25 cellular contexts compared by ENCODE assay signal in genomic region chr20:34049389-34049788, GRCh38. TPM values are rescaled to one million over a fixed set of nuclear protein-coding genes. Genes with fewer than 3 reads are reported as not detected.
A peak's percentile ranks its signal among the peaks of the same experiment; 100 is the strongest.
DNase-seq lines count a peak whose midpoint lies in the region; ATAC-seq lines count a peak whose summit lies in the region.
"Had no signal": no experiment of that assay in that cellular context is flagged by ENCODE, and none has a peak within 500 bp of the region (broad histone marks: within the 10 kb centered on the region; RNA-seq: fewer than 3 reads in every experiment).

No MANE protein-coding gene starts in this region.

- no peak overlapping the region for H3K4me3 ChIP-seq in CD8-positive, alpha-beta memory T cell (ENCODE audit: low read length)
- H3K4me3 ChIP-seq: GM12878, GM23338, PC-9 had no signal

- H3K4me1 ChIP-seq in CD8-positive, alpha-beta memory T cell (ENCODE audit: insufficient read depth, low read length) = peaks cover 30% of the 10 kb centered on the region

- H3K36me3 Mint-ChIP-seq in activated naive CD4-positive, alpha-beta T cell treated with anti-CD3 and anti-CD28 coated beads, Interleukin-2, amount 50 U/mL, for 24 hours = peaks cover 1% of the 10 kb centered on the region
- no peaks in the 10 kb centered on the region for H3K36me3 Mint-ChIP-seq in activated naive CD4-positive, alpha-beta T cell treated with anti-CD3 and anti-CD28 coated beads for 36 hours (ENCODE audit: low read depth)
- H3K36me3 Mint-ChIP-seq in CD8-positive, alpha-beta memory T cell = peaks cover 0 to 28% (median 0%) of the 10 kb centered on the region in 3 donors
- H3K36me3 Mint-ChIP-seq in immature natural killer cell = no peaks in the 10 kb centered on the region
- peaks cover 9 to 20% of the 10 kb centered on the region in 2 donors for H3K36me3 Mint-ChIP-seq in stimulated activated naive B cell treated with anti-CD40 and anti-IgM and Interleukin-4, amounts not matched to agents 10 μg/mL and 1 μg/mL and 100 μg/mL, for 72 hours

- DNase-seq in activated naive CD4-positive, alpha-beta T cell treated with anti-CD3 and anti-CD28 coated beads for 36 hours = no peak
- DNase-seq in CD8-positive, alpha-beta memory T cell = no peak
- DNase-seq in immature natural killer cell (no peak), nucleus accumbens (lab: John Stamatoyannopoulos, UW) (no peak), NCI-H2081 (lab: John Stamatoyannopoulos, UW) (no peak)
- DNase-seq in stimulated activated naive B cell treated with anti-CD40 and anti-IgM and Interleukin-4, amounts not matched to agents 10 μg/mL and 1 μg/mL and 100 μg/mL, for 72 hours = no peak
- DNase-seq: 8988T, Caco-2, DMS 273 treated with DMSO at 0.1 percent for 48 hours, DMS79 treated with DMSO at 0.1 percent for 48 hours, HCEC 1CT, KG1, NCI-H1092 treated with DMSO at 0.1 percent for 48 hours, NCI-H1436 treated with DMSO at 0.1 percent for 48 hours, NCI-H2029, NCI-H226, NCI-H510A treated with DMSO at 0.1 percent for 48 hours, NCI-H748 treated with DMSO at 0.1 percent for 48 hours, PC-9, RPMI8226, SHP77 had no signal

- peak overlapping the region; percentile 48 for H3K27ac Mint-ChIP-seq in activated naive CD4-positive, alpha-beta T cell treated with anti-CD3 and anti-CD28 coated beads, Interleukin-2, amount 50 U/mL, for 24 hours
- no peak overlapping the region for H3K27ac Mint-ChIP-seq in activated naive CD4-positive, alpha-beta T cell treated with anti-CD3 and anti-CD28 coated beads for 36 hours
- H3K27ac Mint-ChIP-seq in CD8-positive, alpha-beta memory T cell = peak overlapping the region in 6 of 8 donors; percentile 8 to 84 (median 34)
- H3K27ac Mint-ChIP-seq in immature natural killer cell = peak overlapping the region; percentile 0 to 73 (median 47)
- peak overlapping the region; percentile 25 for H3K27ac Mint-ChIP-seq in stimulated activated naive B cell treated with anti-CD40 and anti-IgM and Interleukin-4, amounts not matched to agents 10 μg/mL and 1 μg/mL and 100 μg/mL, for 72 hours
- H3K27ac Mint-ChIP-seq: GM23338 had no signal

- H3K9me3 Mint-ChIP-seq in activated naive CD4-positive, alpha-beta T cell treated with anti-CD3 and anti-CD28 coated beads, Interleukin-2, amount 50 U/mL, for 24 hours = no peaks in the 10 kb centered on the region
- H3K9me3 Mint-ChIP-seq in activated naive CD4-positive, alpha-beta T cell treated with anti-CD3 and anti-CD28 coated beads for 36 hours = no peaks in the 10 kb centered on the region
- no peaks in the 10 kb centered on the region for H3K9me3 Mint-ChIP-seq in CD8-positive, alpha-beta memory T cell
- no peaks in the 10 kb centered on the region for H3K9me3 Mint-ChIP-seq in immature natural killer cell
- H3K9me3 Mint-ChIP-seq in stimulated activated naive B cell treated with anti-CD40 and anti-IgM and Interleukin-4, amounts not matched to agents 10 μg/mL and 1 μg/mL and 100 μg/mL, for 72 hours = no peaks in the 10 kb centered on the region
- H3K9me3 Mint-ChIP-seq: GM23338 had no signal

- no peak overlapping the region for H3K4me3 Mint-ChIP-seq in activated naive CD4-positive, alpha-beta T cell treated with anti-CD3 and anti-CD28 coated beads, Interleukin-2, amount 50 U/mL, for 24 hours
- H3K4me3 Mint-ChIP-seq in activated naive CD4-positive, alpha-beta T cell treated with anti-CD3 and anti-CD28 coated beads for 36 hours = no peak overlapping the region
- peak overlapping the region in 1 of 7 donors; percentile 3 for H3K4me3 Mint-ChIP-seq in CD8-positive, alpha-beta memory T cell
- no peak overlapping the region for H3K4me3 Mint-ChIP-seq in immature natural killer cell
- H3K4me3 Mint-ChIP-seq in stimulated activated naive B cell treated with anti-CD40 and anti-IgM and Interleukin-4, amounts not matched to agents 10 μg/mL and 1 μg/mL and 100 μg/mL, for 72 hours = no peak overlapping the region
- H3K4me3 Mint-ChIP-seq: GM23338 had no signal

- CTCF ChIA-PET in activated naive CD4-positive, alpha-beta T cell treated with anti-CD3 and anti-CD28 coated beads for 36 hours (lab: Charles Lee) = interaction anchor here (0.7 to 1.7 kb wide), 2 partner anchors 11 to 18 kb away, joined by 3 to 7 read pairs; no protein-coding TSS in a partner anchor
- CTCF ChIA-PET in CD8-positive, alpha-beta memory T cell (lab: Charles Lee) = no interaction called here

- H3K27me3 ChIP-seq in CD8-positive, alpha-beta memory T cell (ENCODE audit: insufficient read depth, low read length, poor library complexity, severe bottlenecking) = no peaks in the 10 kb centered on the region

- H3K27me3 Mint-ChIP-seq in activated naive CD4-positive, alpha-beta T cell treated with anti-CD3 and anti-CD28 coated beads, Interleukin-2, amount 50 U/mL, for 24 hours = no peaks in the 10 kb centered on the region
- no peaks in the 10 kb centered on the region for H3K27me3 Mint-ChIP-seq in activated naive CD4-positive, alpha-beta T cell treated with anti-CD3 and anti-CD28 coated beads for 36 hours (ENCODE audit: low read depth)
- peaks cover 0 to 3% of the 10 kb centered on the region in 2 donors for H3K27me3 Mint-ChIP-seq in CD8-positive, alpha-beta memory T cell
- H3K27me3 Mint-ChIP-seq in immature natural killer cell (ENCODE audit: low read depth in 3 of 3) = peaks cover 1 to 6% (median 3%) of the 10 kb centered on the region in 3 donors
- no peaks in the 10 kb centered on the region for H3K27me3 Mint-ChIP-seq in stimulated activated naive B cell treated with anti-CD40 and anti-IgM and Interleukin-4, amounts not matched to agents 10 μg/mL and 1 μg/mL and 100 μg/mL, for 72 hours

- no peak for ATAC-seq in stimulated activated naive B cell treated with anti-CD40 and anti-IgM and Interleukin-4, amounts not matched to agents 10 μg/mL and 1 μg/mL and 100 μg/mL, for 72 hours (replicated peaks)
- ATAC-seq: GM12878, GM23338 had no signal

- intact Hi-C loops in activated naive CD4-positive, alpha-beta T cell treated with anti-CD3 and anti-CD28 coated beads for 36 hours (cut with micrococcal nuclease) = no loop called here

- no peak overlapping the region for H3K27ac ChIP-seq in CD8-positive, alpha-beta memory T cell (ENCODE audit: low read depth, low read length)
- H3K27ac ChIP-seq: C4-2B, PC-9 had no signal

- POLR2A ChIA-PET in CD8-positive, alpha-beta memory T cell (lab: Charles Lee) = no interaction called here

- H3K36me3 ChIP-seq in CD8-positive, alpha-beta memory T cell (ENCODE audit: insufficient read depth, low read length) = no peaks in the 10 kb centered on the region

- H3K9me3 ChIP-seq in CD8-positive, alpha-beta memory T cell (ENCODE audit: low read length) = no peaks in the 10 kb centered on the region
- H3K9me3 ChIP-seq: Caco-2 had no signal

- peaks cover 94% of the 10 kb centered on the region for H3K4me1 Mint-ChIP-seq in activated naive CD4-positive, alpha-beta T cell treated with anti-CD3 and anti-CD28 coated beads, Interleukin-2, amount 50 U/mL, for 24 hours
- H3K4me1 Mint-ChIP-seq in activated naive CD4-positive, alpha-beta T cell treated with anti-CD3 and anti-CD28 coated beads for 36 hours (ENCODE audit: low read depth) = peaks cover 58% of the 10 kb centered on the region
- peaks cover 75 to 96% (median 95%) of the 10 kb centered on the region in 3 donors for H3K4me1 Mint-ChIP-seq in CD8-positive, alpha-beta memory T cell
- H3K4me1 Mint-ChIP-seq in immature natural killer cell = peaks cover 83 to 97% of the 10 kb centered on the region in 2 donors
- H3K4me1 Mint-ChIP-seq in stimulated activated naive B cell treated with anti-CD40 and anti-IgM and Interleukin-4, amounts not matched to agents 10 μg/mL and 1 μg/mL and 100 μg/mL, for 72 hours = peaks cover 38 to 57% of the 10 kb centered on the region in 2 donors

RNA-seq across cellular contexts. Expression of gene RALY, which starts 55.7 kb away (rescaled TPM):
- total RNA-seq in activated naive CD4-positive, alpha-beta T cell treated with anti-CD3 and anti-CD28 coated beads for 36 hours = 100 to 1,000 TPM; 137 to 139 TPM
- total RNA-seq in CD8-positive, alpha-beta memory T cell = 100 to 1,000 TPM; 159 to 160 TPM
- polyA plus RNA-seq in CD8-positive, alpha-beta memory T cell = 230 TPM
- 100 to 1,000 TPM; 271 to 323 (median 273) TPM for polyA plus RNA-seq in immature natural killer cell
